1 cellular context compared by ENCODE assay signal in genomic region chr19:44890366-44891015, GRCh38.
TF ChIP-seq lines count a peak whose summit lies in the region.

No MANE protein-coding gene starts in this region.

TF ChIP-seq in HepG2, 621 proteins besides CTCF, POLR2A, EP300 and RAD21 (continued from another document and continues in another):
- TF ChIP-seq HIC2 (CRISPR knock-in tag; IDR thresholded peaks at IDR 0.05; ENCODE audit: low read depth) (no peak), ZNF569 (CRISPR knock-in tag; IDR thresholded peaks at IDR 0.05; ENCODE audit: borderline replicate concordance) (no peak), NCOA5 (CRISPR knock-in tag; IDR thresholded peaks at IDR 0.05) (no peak), RBM22 (optimal IDR thresholded peaks at IDR 0.05; ENCODE audit: low read length) (peak; percentile 87), ZSCAN25 (CRISPR knock-in tag; IDR thresholded peaks at IDR 0.05) (peak; percentile 18; the same call in 1 of the 2 replicates), ZNF816 (CRISPR knock-in tag; IDR thresholded peaks at IDR 0.05; ENCODE audit: borderline replicate concordance) (no peak), SMAD1 (CRISPR knock-in tag; IDR thresholded peaks at IDR 0.05; ENCODE audit: borderline replicate concordance, low read depth) (no peak), HNRNPLL (IDR thresholded peaks at IDR 0.05; ENCODE audit: low read depth, low read length, poor library complexity, severe bottlenecking) (peak; percentile 53), POLR2AphosphoS5 (IDR thresholded peaks at IDR 0.05; ENCODE audit: low read depth, low read length) (peak; percentile 91), ZFP37 (CRISPR knock-in tag; IDR thresholded peaks at IDR 0.05; ENCODE audit: borderline replicate concordance) (no peak), CSRNP1 (CRISPR knock-in tag; IDR thresholded peaks at IDR 0.05) (peak; percentile 40; the same call in 1 of the 2 replicates), DNMT1 (CRISPR knock-in tag; IDR thresholded peaks at IDR 0.05) (no peak; the same call in 1 of the 2 replicates), TERF1 (CRISPR knock-in tag; IDR thresholded peaks at IDR 0.05) (no peak), PAX8 (CRISPR knock-in tag; IDR thresholded peaks at IDR 0.05; ENCODE audit: borderline replicate concordance) (no peak), ZMAT5 (CRISPR knock-in tag; IDR thresholded peaks at IDR 0.05; ENCODE audit: borderline replicate concordance, low read depth) (no peak), SCMH1 (CRISPR knock-in tag; IDR thresholded peaks at IDR 0.05; ENCODE audit: borderline replicate concordance) (no peak), MATR3 (CRISPR knock-in tag; IDR thresholded peaks at IDR 0.05) (no peak), RAD51 (IDR thresholded peaks at IDR 0.05; ENCODE audit: borderline replicate concordance) (no peak), TOPORS (CRISPR knock-in tag; IDR thresholded peaks at IDR 0.05) (no peak), ZNF550 (CRISPR knock-in tag; IDR thresholded peaks at IDR 0.05; ENCODE audit: borderline replicate concordance) (no peak), SMARCE1 (IDR thresholded peaks at IDR 0.05; ENCODE audit: borderline replicate concordance) (no peak), PREB (CRISPR knock-in tag; IDR thresholded peaks at IDR 0.05) (no peak), ZNF782 (CRISPR knock-in tag; IDR thresholded peaks at IDR 0.05; ENCODE audit: borderline replicate concordance) (no peak), FOXJ3 (CRISPR knock-in tag; IDR thresholded peaks at IDR 0.05; ENCODE audit: borderline replicate concordance) (peak; percentile 35; the same call in 1 of the 2 replicates), MTA3 (CRISPR knock-in tag; IDR thresholded peaks at IDR 0.05) (no peak), ZNF609 (CRISPR knock-in tag; IDR thresholded peaks at IDR 0.05; ENCODE audit: borderline replicate concordance) (no peak), ZNF264 (CRISPR knock-in tag; IDR thresholded peaks at IDR 0.05) (0 out of 2 replicates have a peak, but pooled peaks have one; percentile 15), ZNF253 (CRISPR knock-in tag; IDR thresholded peaks at IDR 0.05; ENCODE audit: borderline replicate concordance) (no peak), ASH2L (IDR thresholded peaks at IDR 0.05; ENCODE audit: insufficient read length, low read depth, low read length) (peak; percentile 5), ZNF12 (CRISPR knock-in tag; IDR thresholded peaks at IDR 0.05) (no peak), ZNF878 (CRISPR knock-in tag; IDR thresholded peaks at IDR 0.05) (no peak; the same call in 1 of the 2 replicates), TEF (CRISPR knock-in tag; IDR thresholded peaks at IDR 0.05) (no peak), TCF7L2 (IDR thresholded peaks at IDR 0.05; ENCODE audit: low read depth, low read length) (no peak), BHLHE40 (IDR thresholded peaks at IDR 0.05; ENCODE audit: low read length) (no peak), MEF2D (CRISPR knock-in tag; IDR thresholded peaks at IDR 0.05) (peak; percentile 88), HMGXB3 (CRISPR knock-in tag; IDR thresholded peaks at IDR 0.05; ENCODE audit: borderline replicate concordance) (peak; percentile 98; the same call in 1 of the 2 replicates), YEATS4 (CRISPR knock-in tag; IDR thresholded peaks at IDR 0.05; ENCODE audit: borderline replicate concordance) (peak; percentile 12; the same call in 1 of the 2 replicates), JDP2 (CRISPR knock-in tag; IDR thresholded peaks at IDR 0.05; ENCODE audit: borderline replicate concordance) (no peak), FOXP1 (IDR thresholded peaks at IDR 0.05) (peak; percentile 20; the same call in 1 of the 2 replicates), FOXP1 (CRISPR knock-in tag; IDR thresholded peaks at IDR 0.05) (0 out of 2 replicates have a peak, but pooled peaks have one; percentile 19), SIX1 (CRISPR knock-in tag; IDR thresholded peaks at IDR 0.05; ENCODE audit: borderline replicate concordance) (no peak), ZBTB46 (CRISPR knock-in tag; IDR thresholded peaks at IDR 0.05; ENCODE audit: borderline replicate concordance) (no peak), PCBP2 (optimal IDR thresholded peaks at IDR 0.05; ENCODE audit: low read depth, low read length, poor library complexity, severe bottlenecking) (no peak)
